Comparison of ENCODE assay signal across 13 cellular contexts in the genomic region with DNA sequence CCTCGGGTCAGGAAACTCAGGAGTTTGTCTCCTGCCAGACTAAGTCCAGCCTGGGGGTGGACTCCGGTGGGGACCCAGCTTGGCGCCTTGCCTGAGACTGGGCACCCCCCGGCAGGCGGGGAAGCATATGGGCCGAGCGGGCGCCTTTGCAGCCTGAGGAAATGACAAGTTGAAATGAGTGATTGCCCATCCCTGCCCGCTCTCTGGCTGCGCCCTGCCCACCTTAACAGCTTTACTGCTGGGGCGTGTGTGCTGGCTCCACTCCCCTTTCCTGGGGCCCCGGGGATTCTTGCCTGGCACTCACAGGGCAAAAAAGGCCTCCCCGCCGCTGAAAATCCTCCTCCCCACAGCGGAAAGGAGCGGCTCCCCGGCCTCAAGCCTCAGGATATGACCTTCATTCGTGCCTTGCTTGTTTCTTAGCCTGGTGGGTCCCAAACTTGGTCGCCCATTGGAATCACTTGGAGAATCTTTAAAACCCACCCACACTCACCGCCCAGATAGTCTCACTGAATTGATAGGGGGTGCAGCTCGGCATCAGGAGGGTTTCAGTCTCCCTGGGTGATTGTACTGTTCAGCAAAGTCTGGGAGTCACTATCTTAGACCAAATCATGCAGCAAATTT. TPM values are rescaled to one million over a fixed set of nuclear protein-coding genes. Genes with fewer than 3 reads are reported as not detected.
A peak's percentile ranks its signal among the peaks of the same experiment; 100 is the strongest.
DNase-seq lines count a peak whose midpoint lies in the region; ATAC-seq and TF ChIP-seq lines count a peak whose summit lies in the region.
"Had no signal": no experiment of that assay in that cellular context is flagged by ENCODE, and none has a peak within 500 bp of the region (broad histone marks: within the 10 kb centered on the region; RNA-seq: fewer than 3 reads in every experiment).

No MANE protein-coding gene starts in this region.

- H3K4me3 ChIP-seq in colonic mucosa (peak overlapping the region; percentile 47), mesodermal cell (ENCODE audit: extremely low read depth, insufficient read depth, low read length, poor library complexity, severe bottlenecking) (peak overlapping the region; percentile 38), suprapubic skin (peak overlapping the region; percentile 47)

- H3K27me3 ChIP-seq in colonic mucosa (no peaks in the 10 kb centered on the region), suprapubic skin (peaks cover 26% of the 10 kb centered on the region)

- 73 to 74% methylated on average over 19 of the region's 21 CpGs for WGBS in mesodermal cell (ENCODE audit: insufficient coverage in 2 of 2), 2 experiments
- WGBS in suprapubic skin = 13% methylated on average over 14 of the region's 21 CpGs

- no peak for TF ChIP-seq POLR2A in suprapubic skin (IDR thresholded peaks at IDR 0.05)

- H3K9me3 ChIP-seq in colonic mucosa (no peaks in the 10 kb centered on the region), mesodermal cell (ENCODE audit: control insufficient read depth, low read length) (no peaks in the 10 kb centered on the region), suprapubic skin (no peaks in the 10 kb centered on the region)

- TF ChIP-seq EP300 in suprapubic skin (IDR thresholded peaks at IDR 0.05) = no peak

- no peaks in the 10 kb centered on the region for H3K36me3 ChIP-seq in colonic mucosa
- H3K36me3 ChIP-seq in mesodermal cell (ENCODE audit: control insufficient read depth, insufficient read depth, low read length) = no peaks in the 10 kb centered on the region
- no peaks in the 10 kb centered on the region for H3K36me3 ChIP-seq in suprapubic skin

- TF ChIP-seq CTCF in colonic mucosa (IDR thresholded peaks at IDR 0.05) (no peak), suprapubic skin (IDR thresholded peaks at IDR 0.05) (no peak)

- DNase-seq in DMS 273 (lab: John Stamatoyannopoulos, UW; ENCODE audit: unreplicated experiment) = peak; percentile 34
- DNase-seq in DMS 273 treated with DMSO at 0.1 percent for 48 hours (lab: John Stamatoyannopoulos, UW) = no peak
- DNase-seq in colonic mucosa = peak; percentile 90
- DNase-seq in suprapubic skin (ENCODE audit: low spot score in 2 of 2) = no peak
- no peak for DNase-seq in COR-L47 (lab: John Stamatoyannopoulos, UW)
- DNase-seq: activated T-cell treated with anti-CD3 and anti-CD28 coated beads, Interleukin-2, amount 50 U/mL, for 24 hours; NCI-H1092 treated with DMSO at 0.1 percent for 48 hours; NCI-H774; SIG-M5 had no signal

- H3K9ac ChIP-seq in colonic mucosa (ENCODE audit: low read depth in 2 of 2, low read length in 2 of 2) = peak overlapping the region; percentile 39 to 89

- H3K4me1 ChIP-seq in colonic mucosa (peaks cover 5% of the 10 kb centered on the region), mesodermal cell (ENCODE audit: control insufficient read depth, insufficient read depth, low read length, poor library complexity, severe bottlenecking) (peaks cover 13% of the 10 kb centered on the region), suprapubic skin (peaks cover 22% of the 10 kb centered on the region)

- intact Hi-C loops in colonic mucosa (cut with DNase I) = no loop called here

- no peak for ATAC-seq in GM21529 (IDR thresholded peaks at IDR 0.05; ENCODE audit: unreplicated experiment)
- no peak for ATAC-seq in HG02642 (IDR thresholded peaks at IDR 0.05; ENCODE audit: poor library complexity, unreplicated experiment)

- H3K27ac ChIP-seq in colonic mucosa (peak overlapping the region; percentile 80), mesodermal cell (ENCODE audit: low read depth, low read length, severe bottlenecking) (no peak overlapping the region), suprapubic skin (no peak overlapping the region)
- H3K27ac ChIP-seq: 22Rv1 had no signal

RNA-seq across cellular contexts. Expression of a gene that starts 1.5 kb away (rescaled TPM):
- total RNA-seq in colonic mucosa = 10 to 100 TPM; 22.4 to 44.8 TPM
- polyA plus RNA-seq in mesodermal cell (2013, experiment 1 of 2) = 3.2 TPM
- 2.1 TPM for polyA plus RNA-seq in mesodermal cell (2013, experiment 2 of 2)
- total RNA-seq in suprapubic skin = 1 to 10 TPM in 1 of 4 donors, under 1 TPM in 2, not detected in 1; 0.38 to 1.2 (median 0.91) TPM

Comparison
In these comparisons a context has a peak if more than half of its experiments do, and no peak if none do; other contexts are left out.
1. DNase-seq: peak in DMS 273 (single experiment) and colonic mucosa (single experiment); none in DMS 273 treated with DMSO at 0.1 percent for 48 hours (single experiment), suprapubic skin (0 of 2) and COR-L47 (single experiment).
2. RNA of a gene that starts 1.5 kb away (total RNA-seq): 22.4 to 44.8 TPM in colonic mucosa; 0.38 to 1.2 TPM in suprapubic skin; every median in the first group is over 10 times any median in the second.
3. Peak in every context shown above with its lines, with median percentiles within 50 percentile points of each other: H3K4me3 ChIP-seq.